ENCODE assay signal across 20 cellular contexts in genomic region chr1:77385551-77385950, GRCh38.
"Had no signal": no experiment of that assay in that cellular context is flagged by ENCODE, and none has a peak within 500 bp of the region (broad histone marks: within the 10 kb centered on the region; RNA-seq: fewer than 3 reads in every experiment).

No MANE protein-coding gene starts in this region.

- H3K4me1 ChIP-seq: parathyroid adenoma, tibial artery, vagina had no signal

- DNase-seq: activated CD4-positive, alpha-beta T cell treated with anti-CD3 and anti-CD28 coated beads, Interleukin-2, amount 50 U/mL, for 1 hour; activated CD8-positive, alpha-beta memory T cell treated with anti-CD3 and anti-CD28 coated beads for 24 hours; activated naive CD8-positive, alpha-beta T cell treated with anti-CD3 and anti-CD28 coated beads for 36 hours; amygdala; central memory CD4-positive, alpha-beta T cell; effector CD4-positive, alpha-beta T cell; glutamatergic neuron; midbrain; naive B cell; T-helper 9 cell; tibial artery had no signal

- H3K9me3 Mint-ChIP-seq: activated naive CD8-positive, alpha-beta T cell treated with anti-CD3 and anti-CD28 coated beads for 36 hours; activated T-helper 1 cell treated with anti-CD3 and anti-CD28 coated beads, Interleukin-12 subunit alpha, Interleukin-12 subunit beta, Interleukin-2, Interleukin-4 antibody, amounts not matched to agents 30 ng/mL and 10 ng/mL and 1 ng/mL, durations not matched to agents 14 hours and 24 hours and 36 hours; brain; naive B cell; stimulated activated effector memory CD8-positive, alpha-beta T cell treated with anti-CD3 and anti-CD28 coated beads, Interleukin-12 subunit alpha, Interleukin-12 subunit beta, amount 100 ng/mL, for 72 hours had no signal

- H3K4me3 Mint-ChIP-seq: activated naive CD8-positive, alpha-beta T cell treated with anti-CD3 and anti-CD28 coated beads for 36 hours; activated T-helper 1 cell treated with anti-CD3 and anti-CD28 coated beads, Interleukin-12 subunit alpha, Interleukin-12 subunit beta, Interleukin-2, Interleukin-4 antibody, amounts not matched to agents 30 ng/mL and 10 ng/mL and 1 ng/mL, durations not matched to agents 14 hours and 24 hours and 36 hours; brain; naive B cell; stimulated activated effector memory CD8-positive, alpha-beta T cell treated with anti-CD3 and anti-CD28 coated beads, Interleukin-12 subunit alpha, Interleukin-12 subunit beta, amount 100 ng/mL, for 72 hours had no signal

- H3K27ac ChIP-seq: coronary artery, esophagus muscularis mucosa, neutrophil, parathyroid adenoma, tibial artery, vagina had no signal

- H3K27ac Mint-ChIP-seq: activated naive CD8-positive, alpha-beta T cell treated with anti-CD3 and anti-CD28 coated beads for 36 hours; activated T-helper 1 cell treated with anti-CD3 and anti-CD28 coated beads, Interleukin-12 subunit alpha, Interleukin-12 subunit beta, Interleukin-2, Interleukin-4 antibody, amounts not matched to agents 30 ng/mL and 10 ng/mL and 1 ng/mL, durations not matched to agents 14 hours and 24 hours and 36 hours; naive B cell; stimulated activated effector memory CD8-positive, alpha-beta T cell treated with anti-CD3 and anti-CD28 coated beads, Interleukin-12 subunit alpha, Interleukin-12 subunit beta, amount 100 ng/mL, for 72 hours had no signal

- H3K36me3 Mint-ChIP-seq: brain; naive B cell; stimulated activated effector memory CD8-positive, alpha-beta T cell treated with anti-CD3 and anti-CD28 coated beads, Interleukin-12 subunit alpha, Interleukin-12 subunit beta, amount 100 ng/mL, for 72 hours had no signal

- H3K4me3 ChIP-seq: coronary artery, esophagus muscularis mucosa, tibial artery, vagina had no signal

- H3K27me3 ChIP-seq: neutrophil, tibial artery, vagina had no signal

- H3K36me3 ChIP-seq: esophagus muscularis mucosa, neutrophil, tibial artery, vagina had no signal

- H2AFZ ChIP-seq: parathyroid adenoma had no signal

- H3K9ac ChIP-seq: parathyroid adenoma had no signal

- H3K9me3 ChIP-seq: esophagus muscularis mucosa, neutrophil, tibial artery, vagina had no signal

- ATAC-seq: activated CD4-positive, CD25-positive, alpha-beta regulatory T cell treated with anti-CD3 and anti-CD28 coated beads, Interleukin-2, amount 50 U/mL, for 24 hours; stimulated activated effector memory CD8-positive, alpha-beta T cell treated with anti-CD3 and anti-CD28 coated beads, Interleukin-12 subunit alpha, Interleukin-12 subunit beta, amount 100 ng/mL, for 72 hours had no signal

- H3K27me3 Mint-ChIP-seq: activated naive CD8-positive, alpha-beta T cell treated with anti-CD3 and anti-CD28 coated beads for 36 hours; brain had no signal

- H3K4me1 Mint-ChIP-seq: naive B cell; stimulated activated effector memory CD8-positive, alpha-beta T cell treated with anti-CD3 and anti-CD28 coated beads, Interleukin-12 subunit alpha, Interleukin-12 subunit beta, amount 100 ng/mL, for 72 hours had no signal

- H3K79me2 ChIP-seq: parathyroid adenoma had no signal
